ENCODE assay signal across 34 cellular contexts in genomic region chr1:51750729-51751128, GRCh38.
DNase-seq lines count a peak whose midpoint lies in the region; ATAC-seq and TF ChIP-seq lines count a peak whose summit lies in the region.
"Had no signal": no experiment of that assay in that cellular context is flagged by ENCODE, and none has a peak within 500 bp of the region (broad histone marks: within the 10 kb centered on the region; RNA-seq: fewer than 3 reads in every experiment).

No MANE protein-coding gene starts in this region.

- peak; percentile 29 for ATAC-seq in IMR-90 (ENCODE audit: low read depth)
- no peak for ATAC-seq in activated CD8-positive, alpha-beta memory T cell treated with anti-CD3 and anti-CD28 coated beads, Interleukin-2, amount 10 ng/mL, durations not matched to agents 7 days and 5 days
- ATAC-seq: gastrocnemius medialis, HCT116 had no signal

- H3K27me3 Mint-ChIP-seq in activated CD8-positive, alpha-beta memory T cell treated with anti-CD3 and anti-CD28 coated beads, Interleukin-2, amount 10 ng/mL, durations not matched to agents 7 days and 5 days = no peaks in the 10 kb centered on the region
- H3K27me3 Mint-ChIP-seq: activated naive CD4-positive, alpha-beta T cell treated with anti-CD3 and anti-CD28 coated beads, Interleukin-2, amount 50 U/mL, for 24 hours; CD4-positive, CD25-positive, alpha-beta regulatory T cell had no signal

- H3K9ac ChIP-seq in IMR-90 (ENCODE audit: low read depth, low read length) = no peak overlapping the region

- no peak overlapping the region for H2AK9ac ChIP-seq in IMR-90 (replicated peaks; ENCODE audit: low read depth, low read length, poor library complexity)

- no peak overlapping the region for H3K23ac ChIP-seq in IMR-90 (ENCODE audit: low read depth, low read length)

- no peak overlapping the region for H3K14ac ChIP-seq in IMR-90 (replicated peaks; ENCODE audit: low read depth, low read length)

- BruUV-seq in IMR-90 (replicated peaks; lab: Mats Ljungman, UMichigan) = no TSS peak

- H2AFZ ChIP-seq in IMR-90 (replicated peaks; ENCODE audit: low read length, poor library complexity) = no peak overlapping the region

- H3K79me1 ChIP-seq in IMR-90 (ENCODE audit: low read depth in 1 of 2, low read length in 2 of 2) = peaks cover 6 to 7% of the 10 kb centered on the region in 2 experiments; a peak in 3 of 4 replicates

- H3K27ac ChIP-seq in IMR-90 (ENCODE audit: insufficient read depth, low read length) = no peak overlapping the region
- H3K27ac ChIP-seq: coronary artery, ovary, skin epidermis, WERI-Rb-1 had no signal

- H3K36me3 ChIP-seq in IMR-90 (ENCODE audit: control insufficient read depth, insufficient read depth, low read length) = peaks cover 16% of the 10 kb centered on the region
- H3K36me3 ChIP-seq: ovary had no signal

- no peak for TF ChIP-seq RAD21 in IMR-90 (IDR thresholded peaks at IDR 0.05; ENCODE audit: low read length)

- no peak overlapping the region for H4K8ac ChIP-seq in IMR-90 (ENCODE audit: low read depth in 2 of 2, low read length in 2 of 2)

- TF ChIP-seq CTCF in IMR-90 (conservative IDR thresholded peaks at IDR 0.05; ENCODE audit: low read depth, low read length) (no peak), cardiac fibroblast (IDR thresholded peaks at IDR 0.05; ENCODE audit: low read depth, low read length) (no peak), foreskin fibroblast (IDR thresholded peaks at IDR 0.05; ENCODE audit: low read depth, low read length) (no peak)

- H3K27ac Mint-ChIP-seq in activated CD8-positive, alpha-beta memory T cell treated with anti-CD3 and anti-CD28 coated beads, Interleukin-2, amount 10 ng/mL, durations not matched to agents 7 days and 5 days = no peak overlapping the region
- H3K27ac Mint-ChIP-seq: activated naive CD4-positive, alpha-beta T cell treated with anti-CD3 and anti-CD28 coated beads, Interleukin-2, amount 50 U/mL, for 24 hours; activated T-helper 2 cell treated with anti-CD3 and anti-CD28 coated beads, Interferon-gamma antibody, Interleukin-2, Interleukin-4, amounts not matched to agents 10 μg/mL and 5 μg/mL and 100 μg/mL, durations not matched to agents 14 hours and 24 hours and 36 hours; CD4-positive, CD25-positive, alpha-beta regulatory T cell; nephron progenitor cell had no signal

- no peak for TF ChIP-seq POLR2A in IMR-90 (IDR thresholded peaks at IDR 0.05; ENCODE audit: low read depth, low read length)

- WGBS in IMR-90 (ENCODE audit: extremely low coverage in 2 of 2, insufficient read length in 1 of 2), 2 experiments = 80% methylated on average over 1 of the region's 1 CpG; no CpG with 5 or more reads in 1 of the 2 experiments

- H3K4me3 Mint-ChIP-seq in activated CD8-positive, alpha-beta memory T cell treated with anti-CD3 and anti-CD28 coated beads, Interleukin-2, amount 10 ng/mL, durations not matched to agents 7 days and 5 days = no peak overlapping the region
- H3K4me3 Mint-ChIP-seq: activated naive CD4-positive, alpha-beta T cell treated with anti-CD3 and anti-CD28 coated beads, Interleukin-2, amount 50 U/mL, for 24 hours; CD4-positive, CD25-positive, alpha-beta regulatory T cell; nephron progenitor cell had no signal

- no peak overlapping the region for H3K4ac ChIP-seq in IMR-90 (ENCODE audit: low read depth, low read length)

- H2BK120ac ChIP-seq in IMR-90 (ENCODE audit: low read depth, low read length) = no peak overlapping the region

- H3K4me1 ChIP-seq in IMR-90 (ENCODE audit: control insufficient read depth, insufficient read depth, low read length) = no peaks in the 10 kb centered on the region

- intact Hi-C loops in IMR-90 (cut with micrococcal nuclease) = no loop called here

- DNase-seq in AG08395 (ENCODE audit: low spot score) = peak; percentile 15
- DNase-seq in IMR-90 = peak; percentile 42
- peak; percentile 38 to 80 for DNase-seq in cardiac fibroblast (ENCODE audit: low read depth in 2 of 2)
- DNase-seq in foreskin fibroblast = peak; percentile 53 to 66
- no peak for DNase-seq in NAMALWA (ENCODE audit: low spot score)
- DNase-seq in activated CD8-positive, alpha-beta memory T cell treated with anti-CD3 and anti-CD28 coated beads, Interleukin-2, amount 10 ng/mL, durations not matched to agents 7 days and 5 days = no peak
- DNase-seq in COLO829 (ENCODE audit: low spot score) = no peak
- DNase-seq in DMS153 (lab: John Stamatoyannopoulos, UW) = no peak
- DNase-seq: activated CD4-positive, alpha-beta T cell treated with anti-CD3 and anti-CD28 coated beads for 4 hours; activated T-cell treated with anti-CD3 and anti-CD28 coated beads for 4 hours; AML-193; CD4-positive, CD25-positive, alpha-beta regulatory T cell; DMS 273 treated with DMSO at 0.1 percent for 48 hours; effector CD8-positive, alpha-beta T cell; erythroblast; gastrocnemius medialis; Karpas-422; MV-4-11; NCI-H1436 treated with DMSO at 0.1 percent for 48 hours; NCI-H2081 treated with DMSO at 0.1 percent for 48 hours; NCI-H226; NCI-H526 treated with DMSO at 0.1 percent for 48 hours; nephron progenitor cell; ovary; SIG-M5; stimulated activated naive CD4-positive, alpha-beta T cell treated with Interleukin-2 at 50 U/mL for 16 hours; SW 1271; T-helper 9 cell; WERI-Rb-1 had no signal

- H2BK20ac ChIP-seq in IMR-90 (ENCODE audit: low read depth, low read length) = no peak overlapping the region

- H3K9me1 ChIP-seq in IMR-90 (ENCODE audit: insufficient read depth, low read length) = no peaks in the 10 kb centered on the region

- peaks cover 44% of the 10 kb centered on the region for H3K36me3 Mint-ChIP-seq in activated CD8-positive, alpha-beta memory T cell treated with anti-CD3 and anti-CD28 coated beads, Interleukin-2, amount 10 ng/mL, durations not matched to agents 7 days and 5 days

- H3K18ac ChIP-seq in IMR-90 (ENCODE audit: low read depth, low read length) = no peak overlapping the region

- peaks cover 3% of the 10 kb centered on the region for H3K9me3 ChIP-seq in IMR-90 (ENCODE audit: control insufficient read depth, insufficient read depth, low read length)
- H3K9me3 ChIP-seq: gastrocnemius medialis, ovary had no signal

- CTCF ChIA-PET in IMR-90 (lab: Yijun Ruan, JAX) = no interaction called here
- CTCF ChIA-PET in activated CD8-positive, alpha-beta memory T cell treated with anti-CD3 and anti-CD28 coated beads, Interleukin-2, amount 10 ng/mL, durations not matched to agents 7 days and 5 days (lab: Charles Lee) = interaction anchor here (0.7 to 1.3 kb wide), 3 partner anchors 9 to 32 kb away, joined by 3 to 4 read pairs (median 3); no protein-coding TSS in a partner anchor

- no peak overlapping the region for H2BK5ac ChIP-seq in IMR-90 (ENCODE audit: low read depth, low read length, poor library complexity, severe bottlenecking)

- in situ Hi-C loops in IMR-90 (cut with MboI; ENCODE audit: low sequenced_read_pairs) = no loop called here

- H3K56ac ChIP-seq in IMR-90 (ENCODE audit: extremely low read depth, insufficient read depth, low read length) = no peak overlapping the region

- H4K20me1 ChIP-seq in IMR-90 (ENCODE audit: insufficient read depth, low read length) = no peaks in the 10 kb centered on the region

- H4K5ac ChIP-seq in IMR-90 (ENCODE audit: low read depth, low read length) = no peak overlapping the region

- H3K4me1 Mint-ChIP-seq in activated CD8-positive, alpha-beta memory T cell treated with anti-CD3 and anti-CD28 coated beads, Interleukin-2, amount 10 ng/mL, durations not matched to agents 7 days and 5 days = peaks cover 8% of the 10 kb centered on the region
- H3K4me1 Mint-ChIP-seq: nephron progenitor cell had no signal

- no peak overlapping the region for H4K91ac ChIP-seq in IMR-90 (ENCODE audit: insufficient read depth, low read depth, low read length)

- POLR2A ChIA-PET in IMR-90 (lab: Charles Lee; ENCODE audit: unreplicated experiment) = interaction anchor here (0.6 kb wide), 1 partner anchor 986 kb away, joined by 3 read pairs; no protein-coding TSS in a partner anchor

- dilution Hi-C loops in IMR-90 (cut with HindIII; ENCODE audit: low sequenced_read_pairs, unreplicated experiment) = no loop called here

- no peaks in the 10 kb centered on the region for H3K27me3 ChIP-seq in IMR-90 (ENCODE audit: control insufficient read depth, insufficient read depth, low read length)
- H3K27me3 ChIP-seq: gastrocnemius medialis, ovary had no signal

- peaks cover 3% of the 10 kb centered on the region for H3K9me3 Mint-ChIP-seq in activated CD8-positive, alpha-beta memory T cell treated with anti-CD3 and anti-CD28 coated beads, Interleukin-2, amount 10 ng/mL, durations not matched to agents 7 days and 5 days (ENCODE audit: low read depth)
- H3K9me3 Mint-ChIP-seq: activated naive CD4-positive, alpha-beta T cell treated with anti-CD3 and anti-CD28 coated beads, Interleukin-2, amount 50 U/mL, for 24 hours; CD4-positive, CD25-positive, alpha-beta regulatory T cell had no signal

- no peak overlapping the region for H2AK5ac ChIP-seq in IMR-90 (ENCODE audit: low read depth, low read length)

- no peak overlapping the region for H3K4me3 ChIP-seq in IMR-90 (ENCODE audit: insufficient read depth, low read depth, low read length)
- no peak overlapping the region for H3K4me3 ChIP-seq in cardiac fibroblast (replicated peaks in 1 of 2; ENCODE audit: low read depth in 2 of 2, low read length in 2 of 2)
- H3K4me3 ChIP-seq in foreskin fibroblast (ENCODE audit: low read depth in 1 of 2, low read length in 2 of 2) = no peak overlapping the region
- H3K4me3 ChIP-seq: coronary artery, gastrocnemius medialis, ovary, skin epidermis had no signal

- no peak overlapping the region for H3K4me2 ChIP-seq in IMR-90 (ENCODE audit: low read depth, low read length)

- H2BK15ac ChIP-seq in IMR-90 (ENCODE audit: low read depth, low read length) = no peak overlapping the region

TF ChIP-seq in IMR-90, 13 proteins besides CTCF, POLR2A, EP300 and RAD21:
- TF ChIP-seq CEBPB (IDR thresholded peaks at IDR 0.05; ENCODE audit: low read depth, low read length) (peak; percentile 51; the same call in 1 of the 2 replicates), SMC3 (IDR thresholded peaks at IDR 0.05; ENCODE audit: low read depth, low read length) (no peak)

Comparison
In these comparisons a context has a peak if more than half of its experiments do, and no peak if none do; other contexts are left out.
1. DNase-seq: peak in AG08395 (single experiment), IMR-90 (single experiment), cardiac fibroblast (2 of 2) and foreskin fibroblast (2 of 2); none in NAMALWA (single experiment), activated CD8-positive, alpha-beta memory T cell treated with anti-CD3 and anti-CD28 coated beads, Interleukin-2, amount 10 ng/mL, durations not matched to agents 7 days and 5 days (single experiment), COLO829 (single experiment) and DMS153 (single experiment).